ENCODE assay signal across 20 cellular contexts in genomic region chr5:74261906-74262305, GRCh38.
DNase-seq lines count a peak whose midpoint lies in the region; TF ChIP-seq lines count a peak whose summit lies in the region.
"Had no signal": no experiment of that assay in that cellular context is flagged by ENCODE, and none has a peak within 500 bp of the region (broad histone marks: within the 10 kb centered on the region; RNA-seq: fewer than 3 reads in every experiment).

No MANE protein-coding gene starts in this region.

- H3F3A ChIP-seq in neural cell (ENCODE audit: insufficient read depth, low read length, poor library complexity, severe bottlenecking) = no peaks in the 10 kb centered on the region

- H3K36me3 ChIP-seq in neural cell (ENCODE audit: insufficient read depth, low read length) (no peaks in the 10 kb centered on the region), stomach (no peaks in the 10 kb centered on the region)
- H3K36me3 ChIP-seq: ascending aorta, heart right ventricle, sigmoid colon, upper lobe of right lung had no signal

- TF ChIP-seq EP300 in neural cell (conservative IDR thresholded peaks at IDR 0.05; ENCODE audit: poor library complexity, severe bottlenecking) (no peak), stomach (IDR thresholded peaks at IDR 0.05) (no peak)

- H3K4me2 ChIP-seq in neural cell (ENCODE audit: low read length) = no peak overlapping the region

- no peak overlapping the region for H2AFZ ChIP-seq in neural cell (ENCODE audit: low read depth, low read length)

- no peak overlapping the region for H3K9ac ChIP-seq in neural cell (ENCODE audit: low read length)

- TF ChIP-seq POLR2A in stomach (IDR thresholded peaks at IDR 0.05) = no peak

- peaks cover 9 to 22% (median 16%) of the 10 kb centered on the region in 4 donors for H3K4me1 ChIP-seq in stomach
- H3K4me1 ChIP-seq: ascending aorta had no signal

- H3K9me3 ChIP-seq in neural cell (ENCODE audit: low read length) = no peaks in the 10 kb centered on the region
- no peaks in the 10 kb centered on the region for H3K9me3 ChIP-seq in stomach
- H3K9me3 ChIP-seq: ascending aorta, heart right ventricle, sigmoid colon, upper lobe of right lung had no signal

- no peaks in the 10 kb centered on the region for H3K79me2 ChIP-seq in neural cell (replicated peaks; ENCODE audit: insufficient read depth, low read length)

- no peak overlapping the region for H3K4me3 ChIP-seq in neural cell (ENCODE audit: low read length)
- no peak overlapping the region for H3K4me3 ChIP-seq in stomach
- H3K4me3 ChIP-seq: ascending aorta, heart right ventricle, sigmoid colon, upper lobe of right lung had no signal

- DNase-seq in GM03348 (ENCODE audit: low spot score) = peak; percentile 37
- peak; percentile 55 for DNase-seq in NCI-H446 treated with DMSO at 0.1 percent for 48 hours (lab: John Stamatoyannopoulos, UW)
- peak; percentile 62 for DNase-seq in fibroblast of gingiva (ENCODE audit: low read depth)
- no peak for DNase-seq in NCI-H2029 treated with DMSO at 0.1 percent for 48 hours (lab: John Stamatoyannopoulos, UW)
- DNase-seq in UCSD-AML1 (lab: John Stamatoyannopoulos, UW; ENCODE audit: unreplicated experiment) = no peak
- no peak for DNase-seq in stomach
- DNase-seq: activated CD4-positive, alpha-beta T cell treated with anti-CD3 and anti-CD28 coated beads for 36 hours; activated naive CD8-positive, alpha-beta T cell treated with anti-CD3 and anti-CD28 coated beads for 36 hours; activated T-cell treated with anti-CD3 and anti-CD28 coated beads for 4 hours; Calu3; endodermal cell; heart right ventricle; NCI-H1694; Right ventricle myocardium superior; sigmoid colon; stimulated activated CD4-positive, alpha-beta T cell treated with anti-CD3 and anti-CD28 coated beads, Interleukin-4, amount 100 ng/mL, for 4 hours; T-helper 2 cell; upper lobe of right lung had no signal

- no peaks in the 10 kb centered on the region for H4K20me1 ChIP-seq in neural cell (ENCODE audit: insufficient read depth)

- intact Hi-C loops in stomach (cut with DNase I; ENCODE audit: low total_unique reads) = no loop called here

- TF ChIP-seq CTCF in neural cell (IDR thresholded peaks at IDR 0.05; ENCODE audit: poor library complexity, severe bottlenecking) = no peak
- no peak for TF ChIP-seq CTCF in stomach (IDR thresholded peaks at IDR 0.05)

- no peaks in the 10 kb centered on the region for H3K27me3 ChIP-seq in neural cell (ENCODE audit: insufficient read depth, low read depth, low read length)
- no peaks in the 10 kb centered on the region for H3K27me3 ChIP-seq in stomach
- H3K27me3 ChIP-seq: ascending aorta, heart right ventricle, sigmoid colon, upper lobe of right lung had no signal

- no peaks in the 10 kb centered on the region for H3K9me2 ChIP-seq in neural cell (ENCODE audit: insufficient read depth, low read length)

- TF ChIP-seq RAD21 in neural cell (conservative IDR thresholded peaks at IDR 0.05) = no peak

- H3K27ac ChIP-seq in neural cell (ENCODE audit: low read length) (peak overlapping the region; percentile 56), stomach (no peak overlapping the region)
- H3K27ac ChIP-seq: ascending aorta, heart right ventricle, sigmoid colon, upper lobe of right lung had no signal

- 76 to 81% (median 80%) methylated on average over 3 of the region's 3 CpGs for WGBS in stomach, 5 donors

TF ChIP-seq in neural cell, 6 proteins besides CTCF, POLR2A, EP300 and RAD21:
- TF ChIP-seq MXI1 (conservative IDR thresholded peaks at IDR 0.05; ENCODE audit: poor library complexity, severe bottlenecking) (no peak), SMC3 (conservative IDR thresholded peaks at IDR 0.05; ENCODE audit: poor library complexity) (no peak), EZH2 (IDR thresholded peaks at IDR 0.05; ENCODE audit: borderline replicate concordance, insufficient read depth, low read length, poor library complexity, severe bottlenecking) (no peak), TAF1 (IDR thresholded peaks at IDR 0.05; ENCODE audit: low read depth) (no peak), REST (IDR thresholded peaks at IDR 0.05; ENCODE audit: borderline replicate concordance) (no peak), POLR2AphosphoS5 (IDR thresholded peaks at IDR 0.05) (no peak)
TF ChIP-seq in neural cell: peak in this region for 0.

Comparison
In these comparisons a context has a peak if more than half of its experiments do, and no peak if none do; other contexts are left out.
1. DNase-seq: peak in GM03348 (single experiment), NCI-H446 treated with DMSO at 0.1 percent for 48 hours (single experiment) and fibroblast of gingiva (single experiment); none in NCI-H2029 treated with DMSO at 0.1 percent for 48 hours (single experiment), UCSD-AML1 (single experiment) and stomach (single experiment).